Comparison of ENCODE assay signal across 8 cellular contexts in the genomic region with DNA sequence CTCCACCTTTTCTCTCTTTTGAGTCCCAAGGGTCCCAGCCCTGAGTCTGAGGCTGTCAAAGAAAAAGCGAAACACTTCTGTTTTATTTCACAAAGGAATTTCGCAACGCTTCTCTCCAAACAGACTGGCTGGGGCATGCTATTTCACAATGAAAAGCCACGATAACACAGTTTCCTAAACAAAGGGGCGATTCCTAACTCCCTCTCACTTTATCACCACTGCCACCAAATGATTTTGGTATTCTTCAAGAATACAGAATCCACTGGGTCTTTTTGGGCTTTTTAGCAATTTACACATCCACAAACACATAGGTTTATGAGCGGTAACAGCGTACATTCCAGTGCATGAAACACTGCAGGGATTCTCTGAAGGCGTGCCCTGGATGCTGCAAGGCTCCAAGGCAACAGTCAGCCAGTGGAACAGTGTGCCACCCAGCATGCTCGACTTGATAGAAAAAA.
A peak's percentile ranks its signal among the peaks of the same experiment; 100 is the strongest.
DNase-seq lines count a peak whose midpoint lies in the region; ATAC-seq, FAIRE-seq and TF ChIP-seq lines count a peak whose summit lies in the region.

No MANE protein-coding gene starts in this region.

- peak; percentile 31 for FAIRE-seq in GM19239 (lab: Jason Lieb, UNC)

- ATAC-seq in left ventricle myocardium superior (peak; percentile 87), gastrocnemius medialis (peak; percentile 76 to 81), HG03097 (IDR thresholded peaks at IDR 0.05; ENCODE audit: low FRiP score, unreplicated experiment) (no peak)

- no peak overlapping the region for H3K27ac ChIP-seq in gastrocnemius medialis

- DNase-seq in GM19239 (ENCODE audit: insufficient read length, low spot score) (no peak), UCSD-AML1 (lab: John Stamatoyannopoulos, UW; ENCODE audit: unreplicated experiment) (peak; percentile 19), left ventricle myocardium superior (no peak), gastrocnemius medialis (peak in 1 of 2 donors; percentile 34), globus pallidus (ENCODE audit: low spot score) (no peak), retina (no peak), epidermal melanocyte (ENCODE audit: insufficient read length, low spot score) (no peak)

- intact Hi-C loops in left ventricle myocardium superior (cut with micrococcal nuclease): no loop called here
- intact Hi-C loops in gastrocnemius medialis (cut with DNase I; ENCODE audit: low total_unique reads): no loop called here

- peaks cover 5 to 10% of the 10 kb centered on the region in 2 donors for H3K4me1 ChIP-seq in gastrocnemius medialis

- H3K27me3 ChIP-seq in gastrocnemius medialis: no peaks in the 10 kb centered on the region

- TF ChIP-seq POLR2A in gastrocnemius medialis (IDR thresholded peaks at IDR 0.05): no peak

- no peaks in the 10 kb centered on the region for H3K36me3 ChIP-seq in gastrocnemius medialis

- no peak overlapping the region for H3K4me3 ChIP-seq in gastrocnemius medialis

- no peaks in the 10 kb centered on the region for H3K9me3 ChIP-seq in gastrocnemius medialis

- in situ Hi-C loops in gastrocnemius medialis (cut with MboI; ENCODE audit: low sequenced_read_pairs in 4 of 4): no loop called here

- no peak for TF ChIP-seq CTCF in gastrocnemius medialis (IDR thresholded peaks at IDR 0.05 in 4 of 5, conservative IDR thresholded peaks at IDR 0.05 in 1 of 5)
